Comparison of ENCODE assay signal across 17 cellular contexts in genomic region chr6:36957773-36958271, GRCh38. TPM values are rescaled to one million over a fixed set of nuclear protein-coding genes. Genes with fewer than 3 reads are reported as not detected.
"Had no signal": no experiment of that assay in that cellular context is flagged by ENCODE, and none has a peak within 500 bp of the region (broad histone marks: within the 10 kb centered on the region; RNA-seq: fewer than 3 reads in every experiment).

No MANE protein-coding gene starts in this region.

- H3K4me3 Mint-ChIP-seq: activated naive CD8-positive, alpha-beta T cell treated with anti-CD3 and anti-CD28 coated beads for 36 hours; effector memory CD8-positive, alpha-beta T cell; neural progenitor cell; stimulated activated memory B cell treated with anti-CD40 and anti-IgM and Interleukin-4, amounts not matched to agents 10 μg/mL and 1 μg/mL and 100 μg/mL, for 72 hours had no signal

- H3K27me3 Mint-ChIP-seq: activated naive CD8-positive, alpha-beta T cell treated with anti-CD3 and anti-CD28 coated beads for 36 hours; effector memory CD8-positive, alpha-beta T cell; naive B cell; stimulated activated memory B cell treated with anti-CD40 and anti-IgM and Interleukin-4, amounts not matched to agents 10 μg/mL and 1 μg/mL and 100 μg/mL, for 72 hours had no signal

- H3K36me3 Mint-ChIP-seq: activated naive CD8-positive, alpha-beta T cell treated with anti-CD3 and anti-CD28 coated beads for 36 hours; naive B cell; neural progenitor cell; stimulated activated memory B cell treated with anti-CD40 and anti-IgM and Interleukin-4, amounts not matched to agents 10 μg/mL and 1 μg/mL and 100 μg/mL, for 72 hours had no signal

- H3K27ac Mint-ChIP-seq: activated naive CD8-positive, alpha-beta T cell treated with anti-CD3 and anti-CD28 coated beads for 36 hours; neural progenitor cell; stimulated activated memory B cell treated with anti-CD40 and anti-IgM and Interleukin-4, amounts not matched to agents 10 μg/mL and 1 μg/mL and 100 μg/mL, for 72 hours had no signal

- DNase-seq: activated CD4-positive, alpha-beta T cell treated with anti-CD3 and anti-CD28 coated beads for 1 hour; activated CD4-positive, alpha-beta T cell treated with anti-CD3 and anti-CD28 coated beads, Interleukin-2, amount 50 U/mL, for 4 hours; activated gamma-delta T cell; activated naive CD8-positive, alpha-beta T cell treated with anti-CD3 and anti-CD28 coated beads for 36 hours; anterior cingulate cortex; dermis blood vessel endothelial cell; effector memory CD8-positive, alpha-beta T cell; foreskin melanocyte; left colon; naive B cell; stimulated activated CD4-positive, alpha-beta T cell treated with anti-CD3 and anti-CD28 coated beads, Interleukin-2, amount 100 ng/mL, for 48 hours; SW 1271; transverse colon had no signal

- ATAC-seq: effector memory CD8-positive, alpha-beta T cell; left colon; stimulated activated memory B cell treated with anti-CD40 and anti-IgM and Interleukin-4, amounts not matched to agents 10 μg/mL and 1 μg/mL and 100 μg/mL, for 72 hours had no signal

- H3K9me3 Mint-ChIP-seq: activated naive CD8-positive, alpha-beta T cell treated with anti-CD3 and anti-CD28 coated beads for 36 hours; effector memory CD8-positive, alpha-beta T cell; naive B cell; neural progenitor cell; stimulated activated memory B cell treated with anti-CD40 and anti-IgM and Interleukin-4, amounts not matched to agents 10 μg/mL and 1 μg/mL and 100 μg/mL, for 72 hours had no signal

RNA-seq across cellular contexts. Expression of gene PI16, which starts 3.3 kb away (rescaled TPM):
- total RNA-seq: dermis blood vessel endothelial cell, fibroblast of lung, lung microvascular endothelial cell had no signal

RNA-seq across cellular contexts. Expression of gene FGD2, which starts 47.6 kb away (rescaled TPM):
- total RNA-seq: dermis blood vessel endothelial cell, fibroblast of lung, lung microvascular endothelial cell had no signal
